In genomic region chr9:129455151-129455995, GRCh38 we compare ENCODE assay signal across 12 cellular contexts.
DNase-seq lines count a peak whose midpoint lies in the region; ATAC-seq and TF ChIP-seq lines count a peak whose summit lies in the region.
"Had no signal": no experiment of that assay in that cellular context is flagged by ENCODE, and none has a peak within 500 bp of the region (broad histone marks: within the 10 kb centered on the region; RNA-seq: fewer than 3 reads in every experiment).

No MANE protein-coding gene starts in this region.

- H3K9ac ChIP-seq in BLaER1: no peak overlapping the region

- 71 to 85% (median 82%) methylated on average over 16 to 20 of the region's 20 CpGs for WGBS in spleen, 5 donors

- H4K20me1 ChIP-seq in BLaER1: no peaks in the 10 kb centered on the region

- no peaks in the 10 kb centered on the region for H3K36me3 ChIP-seq in BLaER1
- H3K36me3 ChIP-seq in spleen: no peaks in the 10 kb centered on the region

- H3K27ac ChIP-seq in BLaER1 (peak overlapping the region; percentile 31), spleen (no peak overlapping the region)

- DNase-seq in EL: peak; percentile 47
- DNase-seq in activated T-helper 2 cell treated with anti-CD3 and anti-CD28 coated beads, Interferon-gamma antibody, Interleukin-2, Interleukin-4, amounts not matched to agents 10 μg/mL and 5 μg/mL and 100 μg/mL, durations not matched to agents 14 hours and 24 hours and 36 hours (ENCODE audit: low spot score): no peak
- no peak for DNase-seq in naive thymus-derived CD8-positive, alpha-beta T cell
- DNase-seq in NCI-H2227 treated with DMSO at 0.1 percent for 48 hours (lab: John Stamatoyannopoulos, UW): no peak
- no peak for DNase-seq in NCI-H1048 (lab: John Stamatoyannopoulos, UW)
- DNase-seq in spleen: no peak
- DNase-seq: left colon, naive B cell, NCI-H345 had no signal

- H3K27me3 Mint-ChIP-seq in activated T-helper 2 cell treated with anti-CD3 and anti-CD28 coated beads, Interferon-gamma antibody, Interleukin-2, Interleukin-4, amounts not matched to agents 10 μg/mL and 5 μg/mL and 100 μg/mL, durations not matched to agents 14 hours and 24 hours and 36 hours (ENCODE audit: low read depth): peaks cover 3% of the 10 kb centered on the region
- H3K27me3 Mint-ChIP-seq in naive thymus-derived CD8-positive, alpha-beta T cell: no peaks in the 10 kb centered on the region

- no peaks in the 10 kb centered on the region for H3K9me3 Mint-ChIP-seq in activated T-helper 2 cell treated with anti-CD3 and anti-CD28 coated beads, Interferon-gamma antibody, Interleukin-2, Interleukin-4, amounts not matched to agents 10 μg/mL and 5 μg/mL and 100 μg/mL, durations not matched to agents 14 hours and 24 hours and 36 hours
- no peaks in the 10 kb centered on the region for H3K9me3 Mint-ChIP-seq in naive thymus-derived CD8-positive, alpha-beta T cell
- H3K9me3 Mint-ChIP-seq: T-helper 1 cell treated with Interleukin-12 subunit alpha and Interleukin-12 subunit beta and Interleukin-4 antibody, amounts not matched to agents 30 μg/mL and 1 μg/mL, for 36 hours had no signal

- TF ChIP-seq CTCF in spleen (IDR thresholded peaks at IDR 0.05 in 8 of 11, conservative IDR thresholded peaks at IDR 0.05 in 3 of 11): no peak

- H3K4me3 ChIP-seq in BLaER1 (no peak overlapping the region), spleen (no peak overlapping the region)

- ATAC-seq in naive thymus-derived CD8-positive, alpha-beta T cell: no peak
- ATAC-seq in HG02884 (IDR thresholded peaks at IDR 0.05; ENCODE audit: unreplicated experiment): no peak
- ATAC-seq: left colon had no signal

- peaks cover 28% of the 10 kb centered on the region for H3K4me1 Mint-ChIP-seq in activated T-helper 2 cell treated with anti-CD3 and anti-CD28 coated beads, Interferon-gamma antibody, Interleukin-2, Interleukin-4, amounts not matched to agents 10 μg/mL and 5 μg/mL and 100 μg/mL, durations not matched to agents 14 hours and 24 hours and 36 hours (ENCODE audit: low read depth)
- peaks cover 22 to 46% (median 37%) of the 10 kb centered on the region in 4 donors for H3K4me1 Mint-ChIP-seq in naive thymus-derived CD8-positive, alpha-beta T cell

- peaks cover 64% of the 10 kb centered on the region for H3K4me1 ChIP-seq in BLaER1
- H3K4me1 ChIP-seq in spleen: peaks cover 21 to 44% (median 28%) of the 10 kb centered on the region in 6 donors

- intact Hi-C loops in activated T-helper 2 cell treated with anti-CD3 and anti-CD28 coated beads, Interferon-gamma antibody, Interleukin-2, Interleukin-4, amounts not matched to agents 10 μg/mL and 5 μg/mL and 100 μg/mL, durations not matched to agents 14 hours and 24 hours and 36 hours (cut with micrococcal nuclease): no loop called here
- intact Hi-C loops in spleen (cut with DNase I; ENCODE audit: low total_unique reads): no loop called here

- peak overlapping the region; percentile 47 for H3K4me2 ChIP-seq in BLaER1

- H3K4me3 Mint-ChIP-seq in activated T-helper 2 cell treated with anti-CD3 and anti-CD28 coated beads, Interferon-gamma antibody, Interleukin-2, Interleukin-4, amounts not matched to agents 10 μg/mL and 5 μg/mL and 100 μg/mL, durations not matched to agents 14 hours and 24 hours and 36 hours (ENCODE audit: low read depth): no peak overlapping the region
- no peak overlapping the region for H3K4me3 Mint-ChIP-seq in naive thymus-derived CD8-positive, alpha-beta T cell
- H3K4me3 Mint-ChIP-seq: naive B cell; T-helper 1 cell treated with Interleukin-12 subunit alpha and Interleukin-12 subunit beta and Interleukin-4 antibody, amounts not matched to agents 30 μg/mL and 1 μg/mL, for 36 hours had no signal

- H3K36me3 Mint-ChIP-seq in activated T-helper 2 cell treated with anti-CD3 and anti-CD28 coated beads, Interferon-gamma antibody, Interleukin-2, Interleukin-4, amounts not matched to agents 10 μg/mL and 5 μg/mL and 100 μg/mL, durations not matched to agents 14 hours and 24 hours and 36 hours (ENCODE audit: low read depth): no peaks in the 10 kb centered on the region
- no peaks in the 10 kb centered on the region for H3K36me3 Mint-ChIP-seq in naive thymus-derived CD8-positive, alpha-beta T cell
- H3K36me3 Mint-ChIP-seq: naive B cell had no signal

- POLR2A ChIA-PET in naive thymus-derived CD8-positive, alpha-beta T cell (lab: Charles Lee): interaction anchor here (1.0 to 1.3 kb wide), 2 partner anchors 13 to 220 kb away, joined by 3 to 4 read pairs; no protein-coding TSS in a partner anchor

- H3K27ac Mint-ChIP-seq in activated T-helper 2 cell treated with anti-CD3 and anti-CD28 coated beads, Interferon-gamma antibody, Interleukin-2, Interleukin-4, amounts not matched to agents 10 μg/mL and 5 μg/mL and 100 μg/mL, durations not matched to agents 14 hours and 24 hours and 36 hours: peak overlapping the region; percentile 45
- H3K27ac Mint-ChIP-seq in naive thymus-derived CD8-positive, alpha-beta T cell: peak overlapping the region in 6 of 10 donors; percentile 51 to 88 (median 70)
- H3K27ac Mint-ChIP-seq: T-helper 1 cell treated with Interleukin-12 subunit alpha and Interleukin-12 subunit beta and Interleukin-4 antibody, amounts not matched to agents 30 μg/mL and 1 μg/mL, for 36 hours had no signal

- no peak for TF ChIP-seq POLR2A in spleen (IDR thresholded peaks at IDR 0.05)

- H3K27me3 ChIP-seq in BLaER1: no peaks in the 10 kb centered on the region
- H3K27me3 ChIP-seq in spleen (replicated peaks in 1 of 7): no peaks in the 10 kb centered on the region

- H3K9me3 ChIP-seq in BLaER1 (no peaks in the 10 kb centered on the region), spleen (no peaks in the 10 kb centered on the region)
